In the genomic region with DNA sequence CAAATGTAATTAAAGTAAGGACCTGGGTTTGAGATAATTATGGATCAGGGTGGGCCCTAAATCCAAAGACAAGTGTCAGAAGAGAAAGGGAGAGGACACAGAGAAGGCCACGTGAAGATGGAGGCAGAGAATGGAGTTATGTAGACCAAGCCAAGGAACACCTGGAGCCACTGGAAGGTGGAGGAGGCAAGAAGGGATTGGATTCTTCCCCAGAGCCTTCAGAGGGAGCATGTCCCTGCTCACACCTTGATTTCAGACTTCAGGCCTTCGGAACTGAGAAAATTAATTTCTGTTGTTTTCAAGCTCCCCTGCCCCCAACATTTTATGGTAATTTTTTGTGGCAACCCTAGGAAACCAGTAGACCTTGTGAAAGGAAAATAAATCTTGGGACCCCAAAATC, we compare ENCODE assay signal across 27 cellular contexts. TPM values are rescaled to one million over a fixed set of nuclear protein-coding genes. Genes with fewer than 3 reads are reported as not detected.
"Had no signal": no experiment of that assay in that cellular context is flagged by ENCODE, and none has a peak within 500 bp of the region (broad histone marks: within the 10 kb centered on the region; RNA-seq: fewer than 3 reads in every experiment).

No MANE protein-coding gene starts in this region.

- H3K4me1 ChIP-seq: SJCRH30 had no signal

- H3K4me3 ChIP-seq: SJCRH30, SK-N-MC had no signal

- H3K36me3 ChIP-seq: brain microvascular endothelial cell, SJCRH30 had no signal

- H3K27ac ChIP-seq: brain microvascular endothelial cell, KMS-11, SJCRH30, SK-N-MC had no signal

- H3K9ac ChIP-seq: KMS-11 had no signal

- ATAC-seq: activated naive CD8-positive, alpha-beta T cell treated with anti-CD3 and anti-CD28 coated beads, Interleukin-2, amount 50 U/mL, for 24 hours; activated T-cell treated with anti-CD3 and anti-CD28 coated beads, Interleukin-2, amount 50 U/mL, for 4 hours had no signal

- H3K27me3 ChIP-seq: brain microvascular endothelial cell had no signal

- DNase-seq: activated CD4-positive, alpha-beta memory T cell treated with anti-CD3 and anti-CD28 coated beads for 36 hours; activated CD4-positive, alpha-beta T cell treated with anti-CD3 and anti-CD28 coated beads, Interleukin-2, amount 10 ng/mL, durations not matched to agents 7 days and 5 days; activated CD8-positive, alpha-beta memory T cell treated with anti-CD3 and anti-CD28 coated beads, Interleukin-2, amount 50 U/mL, for 4 hours; activated gamma-delta T cell treated with Interleukin-2 at 50 U/mL for 16 hours; activated naive CD4-positive, alpha-beta T cell treated with anti-CD3 and anti-CD28 coated beads for 36 hours; activated naive CD8-positive, alpha-beta T cell treated with anti-CD3 and anti-CD28 coated beads, Interleukin-2, amount 50 U/mL, for 24 hours; activated T-cell treated with anti-CD3 and anti-CD28 coated beads for 4 hours; activated T-cell treated with anti-CD3 and anti-CD28 coated beads, Interleukin-2, amount 50 U/mL, for 4 hours; anterior cingulate cortex; brain microvascular endothelial cell; MM.1S; MV-4-11; NCI-H1092; NCI-H1436 treated with DMSO at 0.1 percent for 48 hours; NCI-H1694 treated with DMSO at 0.1 percent for 48 hours; NCI-H2029; NCI-H345; NCI-H526; NCI-H748 treated with DMSO at 0.1 percent for 48 hours; NK-92 treated with Interleukin-12 subunit alpha and Interleukin-12 subunit beta, amount 100 ng/mL, for 24 hours; Right ventricle myocardium superior; SJCRH30; T1000 had no signal

- H3K4me2 ChIP-seq: KMS-11 had no signal

- H3K9me3 ChIP-seq: SJCRH30 had no signal

RNA-seq across cellular contexts. Expression of a gene that starts 19.6 kb away (rescaled TPM):
- total RNA-seq: NCI-H460, SJCRH30 had no signal

RNA-seq across cellular contexts. Expression of a gene that starts 36.3 kb away (rescaled TPM):
- total RNA-seq: SJCRH30 had no signal

RNA-seq across cellular contexts. Expression of a gene that starts 59.4 kb away (rescaled TPM):
- total RNA-seq: activated CD4-positive, alpha-beta T cell treated with anti-CD3 and anti-CD28 coated beads, Interleukin-2, amount 10 ng/mL, durations not matched to agents 7 days and 5 days; LHCN-M2; SJCRH30 had no signal
